In the genomic region with DNA sequence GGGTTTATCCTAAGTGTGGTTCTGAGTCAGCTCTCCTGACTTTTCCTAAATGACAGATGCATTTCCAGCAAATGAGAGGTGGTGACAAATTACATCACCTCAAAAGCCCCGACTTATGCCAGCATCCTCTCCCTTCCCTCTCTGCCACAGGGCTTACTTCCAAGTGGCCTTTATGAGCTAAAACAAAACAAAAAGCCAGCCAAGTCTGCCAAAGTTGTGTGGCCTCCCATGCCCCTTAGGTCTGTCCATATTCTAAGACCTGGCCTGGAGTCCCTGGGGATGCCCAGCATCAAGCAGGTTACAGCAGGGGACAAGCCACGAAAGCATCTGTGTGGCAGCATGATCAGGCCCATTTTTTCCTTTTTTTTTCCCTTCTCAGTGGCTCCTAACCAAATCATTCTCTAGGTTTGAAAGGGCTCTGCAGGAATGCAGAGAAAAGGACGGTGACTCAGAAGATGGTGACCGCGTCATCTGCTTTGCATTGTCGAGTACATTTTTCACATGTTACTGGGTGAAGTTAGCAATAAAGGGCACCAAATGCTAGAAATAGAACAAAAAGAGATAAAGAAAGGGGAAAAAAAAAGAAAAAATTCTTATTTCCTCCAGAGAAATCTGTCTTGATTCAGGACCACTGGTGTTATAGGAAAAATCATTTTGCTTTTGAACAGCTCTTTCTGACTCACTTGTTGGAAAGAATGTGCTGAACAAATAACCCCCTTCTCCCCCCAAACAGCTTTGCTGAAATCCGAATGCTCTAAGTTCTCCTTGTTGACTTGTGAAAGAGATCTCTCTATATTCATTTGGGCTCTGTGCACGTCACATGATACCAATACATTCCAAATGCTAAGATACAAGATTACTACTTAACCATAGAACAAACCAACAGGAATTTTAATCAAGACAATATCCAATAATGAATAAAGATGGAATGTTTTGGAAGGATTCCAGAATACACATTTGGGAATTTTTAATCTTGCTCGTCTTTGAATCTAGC, we compare ENCODE assay signal across 12 cellular contexts.
DNase-seq lines count a peak whose midpoint lies in the region; ATAC-seq and TF ChIP-seq lines count a peak whose summit lies in the region.
"Had no signal": no experiment of that assay in that cellular context is flagged by ENCODE, and none has a peak within 500 bp of the region (broad histone marks: within the 10 kb centered on the region; RNA-seq: fewer than 3 reads in every experiment).

No MANE protein-coding gene starts in this region.

- H3K27ac Mint-ChIP-seq in nephron: peak overlapping the region in 2 of 3 experiments; percentile 16 to 29
- H3K27ac Mint-ChIP-seq: stimulated activated effector memory CD8-positive, alpha-beta T cell treated with anti-CD3 and anti-CD28 coated beads, Interleukin-12 subunit alpha, Interleukin-12 subunit beta, amount 100 ng/mL, for 72 hours had no signal

- 60 to 66% methylated on average over 8 to 9 of the region's 9 CpGs for WGBS in ectodermal cell, 2 experiments

- H3K27me3 Mint-ChIP-seq in nephron (ENCODE audit: low read depth): peaks cover 5% of the 10 kb centered on the region

- no peak overlapping the region for H3K4me3 ChIP-seq in AG09309 (ENCODE audit: control insufficient read depth, low read depth, low read length)
- no peak overlapping the region for H3K4me3 ChIP-seq in ectodermal cell (ENCODE audit: insufficient read depth, low read depth, low read length)
- H3K4me3 ChIP-seq: heart left ventricle, Peyer's patch had no signal

- peaks cover 10% of the 10 kb centered on the region for H3K4me1 ChIP-seq in ectodermal cell (ENCODE audit: control insufficient read depth, insufficient read depth, low read length)
- H3K4me1 ChIP-seq: Peyer's patch had no signal

- TF ChIP-seq CTCF in AG09309 (IDR thresholded peaks at IDR 0.05; ENCODE audit: control insufficient read depth, insufficient read depth, low read depth, low read length, missing control alignments): no peak
- TF ChIP-seq CTCF in nephron (IDR thresholded peaks at IDR 0.05; ENCODE audit: unreplicated experiment in 3 of 3): no peak

- H3K9me3 ChIP-seq in ectodermal cell (ENCODE audit: control insufficient read depth, low read length): no peaks in the 10 kb centered on the region
- H3K9me3 ChIP-seq: heart left ventricle, Peyer's patch had no signal

- no peak overlapping the region for H3K4me3 Mint-ChIP-seq in nephron
- H3K4me3 Mint-ChIP-seq: stimulated activated effector memory CD8-positive, alpha-beta T cell treated with anti-CD3 and anti-CD28 coated beads, Interleukin-12 subunit alpha, Interleukin-12 subunit beta, amount 100 ng/mL, for 72 hours had no signal

- peak; percentile 96 for DNase-seq in AG09309 (ENCODE audit: low read depth)
- DNase-seq in LHCN-M2 (ENCODE audit: low read depth): peak; percentile 95
- no peak for DNase-seq in HuH-7.5 (ENCODE audit: low spot score)
- DNase-seq in NCI-H1048 (lab: John Stamatoyannopoulos, UW): no peak
- DNase-seq: activated CD4-positive, alpha-beta T cell treated with anti-CD3 and anti-CD28 coated beads, Interleukin-2, amount 50 U/mL, for 1 hour; heart left ventricle; Peyer's patch had no signal

- H3K27ac ChIP-seq in ectodermal cell (ENCODE audit: insufficient read depth, low read depth, low read length, poor library complexity, severe bottlenecking): peak overlapping the region; percentile 27
- H3K27ac ChIP-seq: heart left ventricle, Peyer's patch had no signal

- no peaks in the 10 kb centered on the region for H3K36me3 ChIP-seq in ectodermal cell (ENCODE audit: control insufficient read depth, insufficient read depth, low read length)
- H3K36me3 ChIP-seq: heart left ventricle, Peyer's patch had no signal

- H3K36me3 Mint-ChIP-seq in nephron (ENCODE audit: low read depth): no peaks in the 10 kb centered on the region
- H3K36me3 Mint-ChIP-seq: stimulated activated effector memory CD8-positive, alpha-beta T cell treated with anti-CD3 and anti-CD28 coated beads, Interleukin-12 subunit alpha, Interleukin-12 subunit beta, amount 100 ng/mL, for 72 hours had no signal

- peaks cover 38% of the 10 kb centered on the region for H3K4me1 Mint-ChIP-seq in nephron
- H3K4me1 Mint-ChIP-seq: stimulated activated effector memory CD8-positive, alpha-beta T cell treated with anti-CD3 and anti-CD28 coated beads, Interleukin-12 subunit alpha, Interleukin-12 subunit beta, amount 100 ng/mL, for 72 hours had no signal

- H3K27me3 ChIP-seq in ectodermal cell (ENCODE audit: control insufficient read depth, insufficient read depth, low read length, poor library complexity, severe bottlenecking): no peaks in the 10 kb centered on the region
- H3K27me3 ChIP-seq: heart left ventricle, Peyer's patch had no signal

- ATAC-seq in HG03378 (IDR thresholded peaks at IDR 0.05; ENCODE audit: unreplicated experiment) (no peak), GM21367 (IDR thresholded peaks at IDR 0.05; ENCODE audit: unreplicated experiment) (no peak)
- ATAC-seq: heart left ventricle; stimulated activated effector memory CD8-positive, alpha-beta T cell treated with anti-CD3 and anti-CD28 coated beads, Interleukin-12 subunit alpha, Interleukin-12 subunit beta, amount 100 ng/mL, for 72 hours had no signal

- H3K9me3 Mint-ChIP-seq in nephron: no peaks in the 10 kb centered on the region

Comparison
In these comparisons a context has a peak if more than half of its experiments do, and no peak if none do; other contexts are left out.
1. DNase-seq: peak in AG09309 (single experiment) and LHCN-M2 (single experiment); none in HuH-7.5 (single experiment) and NCI-H1048 (single experiment).